In the genomic region with DNA sequence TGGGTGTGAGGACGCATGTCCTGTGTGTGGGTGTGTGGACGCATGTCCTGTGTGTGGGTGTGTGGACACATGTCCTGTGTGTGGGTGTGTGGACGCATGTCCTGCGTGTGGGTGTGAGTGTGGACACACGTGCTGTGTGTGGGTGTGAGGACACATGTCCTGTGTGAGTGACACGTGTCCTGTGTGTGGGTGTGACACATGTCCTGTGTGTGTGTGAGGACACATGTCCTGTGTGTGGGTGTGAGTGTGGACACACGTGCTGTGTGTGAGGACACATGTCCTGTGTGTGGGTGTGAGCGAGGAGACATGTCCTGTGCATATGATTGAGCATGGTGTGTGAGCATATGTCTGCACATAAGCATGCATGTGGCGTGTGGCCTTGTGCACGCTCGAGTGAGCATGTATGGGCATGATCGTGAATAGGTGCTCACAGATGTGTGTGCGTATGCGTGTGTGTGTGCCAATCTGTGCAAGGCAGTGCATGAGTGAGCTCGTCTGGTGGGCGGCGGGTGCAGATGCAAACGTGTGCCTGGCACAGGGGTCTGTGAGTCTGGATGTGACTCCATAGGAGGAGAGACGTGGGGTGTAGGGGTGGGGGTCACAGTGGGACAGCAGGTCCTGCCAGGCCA, we compare ENCODE assay signal across 25 cellular contexts. TPM values are rescaled to one million over a fixed set of nuclear protein-coding genes. Genes with fewer than 3 reads are reported as not detected.
"Had no signal": no experiment of that assay in that cellular context is flagged by ENCODE, and none has a peak within 500 bp of the region (broad histone marks: within the 10 kb centered on the region; RNA-seq: fewer than 3 reads in every experiment).

No MANE protein-coding gene starts in this region.

- H3K4me3 Mint-ChIP-seq: activated B cell treated with CpG ODN at 0.5 μM for 24 hours; activated CD4-positive, alpha-beta memory T cell treated with anti-CD3 and anti-CD28 coated beads for 36 hours; activated CD4-positive, alpha-beta T cell treated with anti-CD3 and anti-CD28 coated beads, Interleukin-2, amount 10 ng/mL, durations not matched to agents 7 days and 5 days; activated naive CD4-positive, alpha-beta T cell treated with anti-CD3 and anti-CD28 coated beads for 36 hours; activated naive CD8-positive, alpha-beta T cell; activated T-cell treated with anti-CD3 and anti-CD28 coated beads, Interleukin-2, amount 50 U/mL, for 4 hours had no signal

- H3K9me3 Mint-ChIP-seq: activated B cell treated with CpG ODN at 0.5 μM for 24 hours; activated CD4-positive, alpha-beta memory T cell treated with anti-CD3 and anti-CD28 coated beads for 36 hours; activated naive CD4-positive, alpha-beta T cell treated with anti-CD3 and anti-CD28 coated beads for 36 hours; activated T-cell treated with anti-CD3 and anti-CD28 coated beads, Interleukin-2, amount 50 U/mL, for 4 hours had no signal

- H3K36me3 ChIP-seq: brain microvascular endothelial cell, Peyer's patch, SJCRH30 had no signal

- H3K27ac ChIP-seq: Peyer's patch, RWPE1, SJCRH30 had no signal

- H3K4me1 Mint-ChIP-seq: activated B cell treated with CpG ODN at 0.5 μM for 24 hours; activated CD4-positive, alpha-beta T cell treated with anti-CD3 and anti-CD28 coated beads, Interleukin-2, amount 10 ng/mL, durations not matched to agents 7 days and 5 days had no signal

- H3K27me3 Mint-ChIP-seq: activated B cell treated with CpG ODN at 0.5 μM for 24 hours; activated CD4-positive, alpha-beta memory T cell treated with anti-CD3 and anti-CD28 coated beads for 36 hours; activated CD4-positive, alpha-beta T cell treated with anti-CD3 and anti-CD28 coated beads, Interleukin-2, amount 10 ng/mL, durations not matched to agents 7 days and 5 days; activated naive CD8-positive, alpha-beta T cell had no signal

- H3K27ac Mint-ChIP-seq: activated B cell treated with CpG ODN at 0.5 μM for 24 hours; activated CD4-positive, alpha-beta memory T cell treated with anti-CD3 and anti-CD28 coated beads for 36 hours; activated CD4-positive, alpha-beta T cell treated with anti-CD3 and anti-CD28 coated beads, Interleukin-2, amount 10 ng/mL, durations not matched to agents 7 days and 5 days; activated naive CD4-positive, alpha-beta T cell treated with anti-CD3 and anti-CD28 coated beads for 36 hours; activated naive CD8-positive, alpha-beta T cell had no signal

- DNase-seq: activated B cell treated with CpG ODN at 0.5 μM for 24 hours; activated CD4-positive, alpha-beta T cell treated with anti-CD3 and anti-CD28 coated beads for 1 hour; activated CD4-positive, alpha-beta T cell treated with anti-CD3 and anti-CD28 coated beads, Interleukin-2, amount 10 ng/mL, durations not matched to agents 7 days and 5 days; activated CD8-positive, alpha-beta memory T cell treated with anti-CD3 and anti-CD28 coated beads for 24 hours; activated effector memory CD4-positive, alpha-beta T cell treated with anti-CD3 and anti-CD28 coated beads, Interleukin-2, amount 50 U/mL, for 16 hours; activated naive CD4-positive, alpha-beta T cell treated with anti-CD3 and anti-CD28 coated beads for 36 hours; activated T-cell treated with anti-CD3 and anti-CD28 coated beads, Interleukin-2, amount 50 U/mL, for 4 hours; brain microvascular endothelial cell; cerebellar nuclear complex; MV-4-11; NCI-H1092 treated with DMSO at 0.1 percent for 48 hours; NCI-H1417 treated with DMSO at 0.1 percent for 48 hours; NCI-H1694; NCI-H2029; NCI-H2107; NCI-H510A treated with DMSO at 0.1 percent for 48 hours; NCI-H69; Peyer's patch; Right ventricle myocardium superior; SJCRH30; SK-N-SH; T-helper 9 cell had no signal

- H3K4me2 ChIP-seq: SK-N-SH had no signal

- H3K4me3 ChIP-seq: Peyer's patch, SJCRH30 had no signal

- H3K4me1 ChIP-seq: Peyer's patch, SJCRH30 had no signal

- H3K9me3 ChIP-seq: Peyer's patch, SJCRH30, SK-N-SH had no signal

- H3K36me3 Mint-ChIP-seq: activated CD4-positive, alpha-beta memory T cell treated with anti-CD3 and anti-CD28 coated beads for 36 hours; activated naive CD8-positive, alpha-beta T cell had no signal

- H3K27me3 ChIP-seq: brain microvascular endothelial cell, Peyer's patch had no signal

- H3K9ac ChIP-seq: SK-N-SH had no signal

RNA-seq across cellular contexts. Expression of a gene that starts 25.3 kb away (rescaled TPM):
- total RNA-seq: SJCRH30 had no signal
